9 cellular contexts compared by ENCODE assay signal in genomic region chr12:47797432-47797831, GRCh38. TPM values are rescaled to one million over a fixed set of nuclear protein-coding genes. Genes with fewer than 3 reads are reported as not detected.
A peak's percentile ranks its signal among the peaks of the same experiment; 100 is the strongest.
DNase-seq lines count a peak whose midpoint lies in the region; ATAC-seq and TF ChIP-seq lines count a peak whose summit lies in the region.
"Had no signal": no experiment of that assay in that cellular context is flagged by ENCODE, and none has a peak within 500 bp of the region (broad histone marks: within the 10 kb centered on the region; RNA-seq: fewer than 3 reads in every experiment).

No MANE protein-coding gene starts in this region.

- H3K9me3 Mint-ChIP-seq in CD4-positive, alpha-beta T cell, result no peaks in the 10 kb centered on the region
- H3K9me3 Mint-ChIP-seq: dendritic cell treated with granulocyte-macrophage colony-stimulating factor and Interleukin-4, amounts not matched to agents 40 ng/mL and 50 ng/mL, for 4 days had no signal

- POLR2A ChIA-PET in CD4-positive, alpha-beta T cell (lab: Charles Lee), result interaction anchor here (0.7 to 2.4 kb wide), 6 partner anchors 15 to 42 kb away, joined by 3 to 6 read pairs (median 4); no protein-coding TSS in a partner anchor

- 67 to 83% (median 75%) methylated on average over 4 to 10 of the region's 10 CpGs for WGBS in stomach, 5 donors

- TF ChIP-seq POLR2A in stomach (IDR thresholded peaks at IDR 0.05), result no peak

- H3K27ac Mint-ChIP-seq in CD4-positive, alpha-beta T cell, result peak overlapping the region; percentile 83
- H3K27ac Mint-ChIP-seq: dendritic cell treated with granulocyte-macrophage colony-stimulating factor and Interleukin-4, amounts not matched to agents 40 ng/mL and 50 ng/mL, for 4 days had no signal

- H3K4me3 Mint-ChIP-seq in CD4-positive, alpha-beta T cell, result no peak overlapping the region
- H3K4me3 Mint-ChIP-seq: dendritic cell treated with granulocyte-macrophage colony-stimulating factor and Interleukin-4, amounts not matched to agents 40 ng/mL and 50 ng/mL, for 4 days had no signal

- H3K4me2 ChIP-seq in fibroblast of lung (ENCODE audit: extremely low read depth, insufficient read depth, low read length), result no peak overlapping the region

- H3K27ac ChIP-seq in CD4-positive, alpha-beta T cell (ENCODE audit: low read depth, low read length), result peak overlapping the region; percentile 11
- H3K27ac ChIP-seq in RWPE2 (ENCODE audit: poor library complexity, severe bottlenecking) (no peak overlapping the region), fibroblast of lung (ENCODE audit: insufficient read depth, low read length) (no peak overlapping the region), stomach (no peak overlapping the region), tibial artery (peak overlapping the region in 1 of 2 donors; percentile 66)

- peak; percentile 40 for TF ChIP-seq CTCF in CD4-positive, alpha-beta T cell (IDR thresholded peaks at IDR 0.05)
- TF ChIP-seq CTCF in RWPE2 (IDR thresholded peaks at IDR 0.05; ENCODE audit: poor library complexity, severe bottlenecking) (peak; percentile 15), fibroblast of lung (conservative IDR thresholded peaks at IDR 0.05 in 1 of 2, IDR thresholded peaks at IDR 0.05 in 1 of 2; ENCODE audit: low read depth in 1 of 2, low read length in 2 of 2) (peak; percentile 9 to 26), stomach (IDR thresholded peaks at IDR 0.05) (peak in 4 of 7 experiments; percentile 15 to 54 (median 20)), tibial artery (IDR thresholded peaks at IDR 0.05) (peak in 1 of 2 experiments; percentile 14)

- no peak overlapping the region for H2AFZ ChIP-seq in fibroblast of lung (ENCODE audit: low read length)

- DNase-seq in CD4-positive, alpha-beta T cell, result peak in 5 of 10 experiments; percentile 17 to 51 (median 34)
- DNase-seq in RWPE2 (ENCODE audit: low spot score) (no peak), fibroblast of lung (ENCODE audit: low read depth in 2 of 2) (no peak), stomach (peak; percentile 49), ureter (ENCODE audit: low spot score) (no peak), tibial artery (no peak)

- H3K4me3 ChIP-seq in RWPE2 (ENCODE audit: severe bottlenecking) (no peak overlapping the region), fibroblast of lung (replicated peaks in 1 of 4; ENCODE audit: control extremely low read depth in 1 of 4, insufficient read depth in 1 of 4, low read depth in 3 of 4, low read length in 4 of 4) (no peak overlapping the region), stomach (no peak overlapping the region), tibial artery (no peak overlapping the region)

- peaks cover 73% of the 10 kb centered on the region for H3K36me3 Mint-ChIP-seq in CD4-positive, alpha-beta T cell (ENCODE audit: low read depth)

- H3K27me3 Mint-ChIP-seq in CD4-positive, alpha-beta T cell, result no peaks in the 10 kb centered on the region
- H3K27me3 Mint-ChIP-seq: dendritic cell treated with granulocyte-macrophage colony-stimulating factor and Interleukin-4, amounts not matched to agents 40 ng/mL and 50 ng/mL, for 4 days had no signal

- H3K4me1 ChIP-seq in RWPE2 (ENCODE audit: insufficient read depth, poor library complexity, severe bottlenecking) (no peaks in the 10 kb centered on the region), fibroblast of lung (ENCODE audit: control insufficient read depth, extremely low read depth, insufficient read depth, low read length) (no peaks in the 10 kb centered on the region), stomach (peaks cover 32 to 52% (median 36%) of the 10 kb centered on the region in 4 donors), tibial artery (peaks cover 0 to 47% (median 43%) of the 10 kb centered on the region in 4 donors)

- CTCF ChIA-PET in CD4-positive, alpha-beta T cell (lab: Charles Lee), result interaction anchor here (0.6 to 7.3 kb wide), 6 partner anchors 11 to 41 kb away, joined by 3 to 65 read pairs (median 6); no protein-coding TSS in a partner anchor

- no peak for TF ChIP-seq EP300 in stomach (IDR thresholded peaks at IDR 0.05)

- peak; percentile 80 for ATAC-seq in CD4-positive, alpha-beta T cell (ENCODE audit: poor library complexity)
- ATAC-seq in GM19438 (IDR thresholded peaks at IDR 0.05; ENCODE audit: low read depth, unreplicated experiment), result peak; percentile 78
- peak; percentile 37; the same call in 1 of the 3 replicates for ATAC-seq in RWPE2 (ENCODE audit: low read depth)
- no peak for ATAC-seq in GM21786 (IDR thresholded peaks at IDR 0.05; ENCODE audit: unreplicated experiment)

- H3K27me3 ChIP-seq in CD4-positive, alpha-beta T cell (ENCODE audit: control insufficient read depth, insufficient read depth, low read length), result no peaks in the 10 kb centered on the region
- H3K27me3 ChIP-seq in RWPE2 (ENCODE audit: insufficient read depth, poor library complexity, severe bottlenecking) (no peaks in the 10 kb centered on the region), fibroblast of lung (ENCODE audit: control insufficient read depth, insufficient read depth, low read length) (no peaks in the 10 kb centered on the region), stomach (no peaks in the 10 kb centered on the region), tibial artery (no peaks in the 10 kb centered on the region)

- no peak overlapping the region for H3K9ac ChIP-seq in fibroblast of lung (ENCODE audit: insufficient read depth, low read length)

- H4K20me1 ChIP-seq in fibroblast of lung (ENCODE audit: control insufficient read depth, extremely low read depth, insufficient read depth, low read length), result no peaks in the 10 kb centered on the region

- peaks cover 39% of the 10 kb centered on the region for H3K79me2 ChIP-seq in fibroblast of lung (ENCODE audit: control insufficient read depth, insufficient read depth, low read length)

- H3K4me1 Mint-ChIP-seq in CD4-positive, alpha-beta T cell (ENCODE audit: low read depth), result peaks cover 34% of the 10 kb centered on the region

- intact Hi-C loops in CD4-positive, alpha-beta T cell (cut with DNase I, micrococcal nuclease), result loop anchor here (1.0 kb wide), 2 partner anchors 40 to 41 kb away; no protein-coding TSS in a partner anchor
- intact Hi-C loops in stomach (cut with DNase I; ENCODE audit: low total_unique reads) (loop anchor here (5.0 kb wide), 1 partner anchor 45 kb away; no protein-coding TSS in a partner anchor), tibial artery (cut with DNase I; ENCODE audit: low total_unique reads) (no loop called here)

- no peaks in the 10 kb centered on the region for H3K9me3 ChIP-seq in CD4-positive, alpha-beta T cell (ENCODE audit: control insufficient read depth, low read length)
- H3K9me3 ChIP-seq in RWPE2 (ENCODE audit: severe bottlenecking), result no peaks in the 10 kb centered on the region
- no peaks in the 10 kb centered on the region for H3K9me3 ChIP-seq in fibroblast of lung (ENCODE audit: control insufficient read depth, insufficient read depth, low read depth, low read length)
- H3K9me3 ChIP-seq in stomach, result no peaks in the 10 kb centered on the region
- no peaks in the 10 kb centered on the region for H3K9me3 ChIP-seq in tibial artery

- H3K36me3 ChIP-seq in RWPE2 (ENCODE audit: low read depth) (peaks cover 63% of the 10 kb centered on the region), fibroblast of lung (ENCODE audit: control insufficient read depth, insufficient read depth, low read length) (peaks cover 43% of the 10 kb centered on the region), stomach (peaks cover 58 to 82% (median 65%) of the 10 kb centered on the region in 4 donors), tibial artery (peaks cover 53 to 68% (median 64%) of the 10 kb centered on the region in 3 donors)

RNA-seq across cellular contexts. Expression of gene HDAC7, which starts 22.3 kb away (rescaled TPM):
- total RNA-seq in CD4-positive, alpha-beta T cell, result 100 to 1,000 TPM; 116 to 122 TPM
- 23.6 and 28.1 TPM in 2 replicates for total RNA-seq in fibroblast of lung
- polyA plus RNA-seq in fibroblast of lung, result 31.6 and 35.4 TPM in 2 replicates
- polyA plus RNA-seq in fibroblast of lung (2012), result 47.2 and 50.5 TPM in 2 replicates
- polyA minus RNA-seq in fibroblast of lung (ENCODE audit: low replicate concordance), result 94.8 and 140 TPM in 2 replicates
- total RNA-seq in stomach, result 100 to 1,000 TPM in 2 of 5 donors, 10 to 100 TPM in 3; 32.1 to 313 (median 66.5) TPM
- polyA plus RNA-seq in stomach, result 10 to 100 TPM; 22.8 to 30.7 (median 28.6) TPM
- 144 TPM for total RNA-seq in ureter

RNA-seq across cellular contexts. Expression of gene SLC48A1, which starts 24.4 kb away (rescaled TPM):
- total RNA-seq in CD4-positive, alpha-beta T cell, result 1 to 10 TPM; 4.5 to 5.8 TPM
- total RNA-seq in fibroblast of lung (12.8 and 18.7 TPM in 2 replicates), stomach (10 to 100 TPM in 3 of 5 donors, 1 to 10 TPM in 2; 2.3 to 29.0 (median 18.1) TPM), ureter (41.3 TPM)
- polyA plus RNA-seq in fibroblast of lung (8.9 and 9.0 TPM in 2 replicates), stomach (10 to 100 TPM in 1 of 3 donors, 1 to 10 TPM in 2; 6.3 to 18.2 (median 9.4) TPM)
- polyA plus RNA-seq in fibroblast of lung (2012), result 12.1 and 13.2 TPM in 2 replicates
- 20.9 and 22.7 TPM in 2 replicates for polyA minus RNA-seq in fibroblast of lung (ENCODE audit: low replicate concordance)

RNA-seq across cellular contexts. Expression of gene RAPGEF3, which starts 38.8 kb away (rescaled TPM):
- under 1 TPM; 0.17 to 0.33 TPM for total RNA-seq in CD4-positive, alpha-beta T cell
- total RNA-seq in fibroblast of lung, result 1.0 and 2.8 TPM in 2 replicates
- 0.83 and 0.95 TPM in 2 replicates for polyA plus RNA-seq in fibroblast of lung
- 0.93 and 1.2 TPM in 2 replicates for polyA plus RNA-seq in fibroblast of lung (2012)
- 2.3 and 4.2 TPM in 2 replicates for polyA minus RNA-seq in fibroblast of lung (ENCODE audit: low replicate concordance)
- total RNA-seq in stomach, result 100 to 1,000 TPM in 1 of 5 donors, 10 to 100 TPM in 4; 15.9 to 114 (median 25.0) TPM
- polyA plus RNA-seq in stomach, result 10 to 100 TPM; 21.2 to 33.1 (median 22.9) TPM
- 83.4 TPM for total RNA-seq in ureter
